In genomic region chrX:135741192-135741715, GRCh38 we compare ENCODE assay signal across 1 cellular context.
TF ChIP-seq lines count a peak whose summit lies in the region.

No MANE protein-coding gene starts in this region.

TF ChIP-seq in HCT116, 20 proteins besides CTCF, POLR2A, EP300 and RAD21 (continued from another document):
- TF ChIP-seq REST (IDR thresholded peaks at IDR 0.05; ENCODE audit: low read depth) = no peak
- no peak for TF ChIP-seq YY1 (IDR thresholded peaks at IDR 0.05; ENCODE audit: extremely low read depth, insufficient replicate concordance, low read depth, low read length)
- no peak for TF ChIP-seq CBX3 (IDR thresholded peaks at IDR 0.05; ENCODE audit: low read depth)
- TF ChIP-seq ZNF274 (IDR thresholded peaks at IDR 0.05; ENCODE audit: low read depth, low read length) = no peak
- no peak for TF ChIP-seq FOSL1 (IDR thresholded peaks at IDR 0.05; ENCODE audit: low read depth)
